ENCODE assay signal across 10 cellular contexts in genomic region chr6:4942673-4943009, GRCh38.
DNase-seq lines count a peak whose midpoint lies in the region; ATAC-seq and TF ChIP-seq lines count a peak whose summit lies in the region.
"Had no signal": no experiment of that assay in that cellular context is flagged by ENCODE, and none has a peak within 500 bp of the region (broad histone marks: within the 10 kb centered on the region; RNA-seq: fewer than 3 reads in every experiment).

No MANE protein-coding gene starts in this region.

- no peaks in the 10 kb centered on the region for H3K9me3 Mint-ChIP-seq in H9
- no peaks in the 10 kb centered on the region for H3K9me3 Mint-ChIP-seq in Calu3 (ENCODE audit: low read depth, unreplicated experiment)

- no peak overlapping the region for H4K91ac ChIP-seq in H9 (ENCODE audit: insufficient read length, low read depth, low read length)

- H3K4me1 Mint-ChIP-seq in H9 = peaks cover 36 to 39% of the 10 kb centered on the region in 2 experiments
- H3K4me1 Mint-ChIP-seq in Calu3 (ENCODE audit: low read depth, unreplicated experiment) = peaks cover 16% of the 10 kb centered on the region

- no peak overlapping the region for H3K56ac ChIP-seq in H9 (ENCODE audit: insufficient read length, low read depth, low read length)

- DNase-seq in H9 (no peak), SJSA1 (ENCODE audit: low read depth in 1 of 2, low spot score in 2 of 2) (no peak), esophagus squamous epithelium (lab: John Stamatoyannopoulos, UW) (no peak), Calu3 (no peak), DMS 273 (lab: John Stamatoyannopoulos, UW; ENCODE audit: unreplicated experiment) (no peak), activated gamma-delta T cell treated with Interleukin-2 at 50 U/mL for 16 hours (no peak)
- DNase-seq: NCI-H146 had no signal

- H2AFZ ChIP-seq in H9 (ENCODE audit: low read length) (no peak overlapping the region), parathyroid adenoma (peak overlapping the region; percentile 54)

- H3K27me3 ChIP-seq in H9 (ENCODE audit: insufficient read depth, low read length) (no peaks in the 10 kb centered on the region), SJSA1 (replicated peaks) (no peaks in the 10 kb centered on the region), esophagus squamous epithelium (no peaks in the 10 kb centered on the region), parathyroid adenoma (ENCODE audit: control insufficient read depth, insufficient read depth, low read length) (no peaks in the 10 kb centered on the region)

- H2BK12ac ChIP-seq in H9 (ENCODE audit: insufficient read length, low read depth, low read length) = no peak overlapping the region

- H3K27ac ChIP-seq in H9 (ENCODE audit: insufficient read length, low read depth, low read length) = no peak overlapping the region
- peak overlapping the region; percentile 41 for H3K27ac ChIP-seq in SJSA1
- peak overlapping the region in 3 of 4 donors; percentile 36 to 50 (median 40) for H3K27ac ChIP-seq in esophagus squamous epithelium
- H3K27ac ChIP-seq in parathyroid adenoma = peak overlapping the region; percentile 90
- H3K27ac ChIP-seq: VCaP had no signal

- H3K23me2 ChIP-seq in H9 (ENCODE audit: insufficient read length, low read depth, low read length, poor library complexity, severe bottlenecking) = no peaks in the 10 kb centered on the region

- no peak for TF ChIP-seq POLR2A in esophagus squamous epithelium (IDR thresholded peaks at IDR 0.05)

- no peak overlapping the region for H3T11ph ChIP-seq in H9 (ENCODE audit: low read length)

- no peaks in the 10 kb centered on the region for H3K9me3 ChIP-seq in H9 (ENCODE audit: control insufficient read depth, low read depth, low read length)
- H3K9me3 ChIP-seq in SJSA1 (replicated peaks) = no peaks in the 10 kb centered on the region
- H3K9me3 ChIP-seq in esophagus squamous epithelium = no peaks in the 10 kb centered on the region
- H3K9me3 ChIP-seq in parathyroid adenoma (ENCODE audit: control insufficient read depth, low read length) = no peaks in the 10 kb centered on the region

- no peak overlapping the region for H3K18ac ChIP-seq in H9 (ENCODE audit: insufficient read length, low read depth, low read length)

- H3K79me1 ChIP-seq in H9 (ENCODE audit: insufficient read depth, low read depth, low read length, poor library complexity, severe bottlenecking) = peaks cover 4% of the 10 kb centered on the region

- no peak overlapping the region for H2BK120ac ChIP-seq in H9 (ENCODE audit: low read depth, low read length, poor library complexity, severe bottlenecking)

- H3K4ac ChIP-seq in H9 (ENCODE audit: low read depth, low read length) = no peak overlapping the region

- H3K36me3 Mint-ChIP-seq in H9 (ENCODE audit: insufficient read depth in 1 of 3, low read depth in 3 of 3) = peaks cover 31 to 56% (median 48%) of the 10 kb centered on the region in 3 experiments
- H3K36me3 Mint-ChIP-seq in Calu3 (ENCODE audit: insufficient read depth, unreplicated experiment) = peaks cover 5% of the 10 kb centered on the region

- H2BK5ac ChIP-seq in H9 (ENCODE audit: insufficient read length, low read length) = no peak overlapping the region

- H3K4me1 ChIP-seq in H9 (ENCODE audit: insufficient read depth, low read length) (0 out of 2 replicates have a peak, but pooled peaks cover 2% of the 10 kb centered on the region), SJSA1 (replicated peaks) (peaks cover 22% of the 10 kb centered on the region), esophagus squamous epithelium (peaks cover 13 to 27% (median 15%) of the 10 kb centered on the region in 3 donors), parathyroid adenoma (peaks cover 24% of the 10 kb centered on the region)

- H3K14ac ChIP-seq in H9 (ENCODE audit: insufficient read depth, low read length) = no peak overlapping the region; the same call in 1 of the 2 replicates

- no peak overlapping the region for H4K5ac ChIP-seq in H9 (ENCODE audit: insufficient read length, low read depth, low read length)

- no peak for ATAC-seq in GM18873 (IDR thresholded peaks at IDR 0.05; ENCODE audit: low FRiP score, unreplicated experiment)

- H3K79me2 ChIP-seq in H9 (ENCODE audit: insufficient read depth, low read length) (no peaks in the 10 kb centered on the region; the same call in 1 of the 2 replicates), parathyroid adenoma (no peaks in the 10 kb centered on the region)

- H3K4me3 Mint-ChIP-seq in H9 = no peak overlapping the region
- no peak overlapping the region for H3K4me3 Mint-ChIP-seq in Calu3 (ENCODE audit: low read depth, unreplicated experiment)

- H3K4me2 ChIP-seq in H9 (ENCODE audit: insufficient read depth, insufficient read length, low read length) (no peak overlapping the region), parathyroid adenoma (ENCODE audit: low read length) (peak overlapping the region; percentile 40)

- H3K23ac ChIP-seq in H9 (ENCODE audit: insufficient read length, low read depth, low read length) = no peak overlapping the region

- no peak overlapping the region for H2BK20ac ChIP-seq in H9 (ENCODE audit: low read depth, low read length, poor library complexity, severe bottlenecking)

- no peak overlapping the region for H4K8ac ChIP-seq in H9 (replicated peaks; ENCODE audit: insufficient read length, low read depth, low read length)

- CTCF ChIA-PET in Calu3 (lab: Charles Lee) = interaction anchor here (0.6 kb wide), 1 partner anchor 61 kb away, joined by 6 read pairs; no protein-coding TSS in a partner anchor

- intact Hi-C loops in esophagus squamous epithelium (cut with DNase I) (no loop called here), Calu3 (cut with micrococcal nuclease; ENCODE audit: unreplicated experiment) (no loop called here)

- TF ChIP-seq CTCF in H9 (conservative IDR thresholded peaks at IDR 0.05) = no peak
- no peak for TF ChIP-seq CTCF in esophagus squamous epithelium (IDR thresholded peaks at IDR 0.05)
- no peak for TF ChIP-seq CTCF in parathyroid adenoma (IDR thresholded peaks at IDR 0.05)
- no peak for TF ChIP-seq CTCF in Calu3 (IDR thresholded peaks at IDR 0.05; ENCODE audit: unreplicated experiment)

- H2BK15ac ChIP-seq in H9 (ENCODE audit: low read depth, low read length) = no peak overlapping the region

- no peak overlapping the region for H3K4me3 ChIP-seq in SJSA1
- no peak overlapping the region for H3K4me3 ChIP-seq in esophagus squamous epithelium
- no peak overlapping the region for H3K4me3 ChIP-seq in parathyroid adenoma (ENCODE audit: low read depth, low read length)

- BruUV-seq in Calu3 (replicated peaks; lab: Mats Ljungman, UMichigan) = no TSS peak

- WGBS in H9 (ENCODE audit: extremely low coverage, insufficient read length, low lambda C conversion rate) = no CpG with 5 or more reads among the region's 4 CpGs
- WGBS in esophagus squamous epithelium, 2 donors = 72 to 81% methylated on average over 3 to 4 of the region's 4 CpGs

- H3K9ac ChIP-seq in H9 (ENCODE audit: extremely low read depth, insufficient read length, low read length) (no peak overlapping the region), parathyroid adenoma (no peak overlapping the region)

- peak overlapping the region in 2 of 3 experiments; percentile 24 to 41; a peak in 4 of 7 replicates for H3K27ac Mint-ChIP-seq in H9
- no peak overlapping the region for H3K27ac Mint-ChIP-seq in Calu3 (ENCODE audit: unreplicated experiment)

- H4K20me1 ChIP-seq in H9 (ENCODE audit: control insufficient read depth, insufficient read depth, insufficient read length) = no peaks in the 10 kb centered on the region

- H3K27me3 Mint-ChIP-seq in H9 (ENCODE audit: low read depth) (no peaks in the 10 kb centered on the region; the same call in 1 of the 2 replicates), Calu3 (ENCODE audit: unreplicated experiment) (no peaks in the 10 kb centered on the region)

- no peak overlapping the region for H2AK5ac ChIP-seq in H9 (ENCODE audit: insufficient read length, low read length)

- H3K36me3 ChIP-seq in SJSA1 (peaks cover 39% of the 10 kb centered on the region), esophagus squamous epithelium (peaks cover 0 to 61% (median 10%) of the 10 kb centered on the region in 3 donors), parathyroid adenoma (ENCODE audit: control insufficient read depth, insufficient read depth, low read length) (no peaks in the 10 kb centered on the region)
